In the genomic region with DNA sequence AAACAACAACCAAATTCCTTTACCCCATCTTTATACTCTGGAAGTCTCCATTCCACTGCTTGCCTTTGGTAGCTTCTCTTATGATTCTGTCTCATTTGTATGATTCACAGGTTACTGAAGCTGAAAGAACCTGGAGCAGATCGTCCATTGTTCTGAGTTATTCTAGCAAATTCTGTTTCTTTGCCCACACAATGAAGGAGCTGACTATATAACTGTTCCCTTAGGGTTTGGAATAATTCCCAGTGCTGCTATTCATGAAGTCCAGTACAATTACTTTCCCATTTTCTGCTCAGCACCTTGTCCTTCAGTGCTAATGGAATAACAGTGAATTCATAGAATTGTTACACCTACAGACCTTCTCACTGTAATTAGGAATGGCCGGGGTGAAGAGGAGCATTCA, we compare ENCODE assay signal across 17 cellular contexts.
"Had no signal": no experiment of that assay in that cellular context is flagged by ENCODE, and none has a peak within 500 bp of the region (broad histone marks: within the 10 kb centered on the region; RNA-seq: fewer than 3 reads in every experiment).

No MANE protein-coding gene starts in this region.

- H3K9me3 ChIP-seq: prostate gland, testis, upper lobe of right lung had no signal

- H3K36me3 ChIP-seq: prostate gland, upper lobe of right lung had no signal

- ATAC-seq: activated CD8-positive, alpha-beta memory T cell treated with anti-CD3 and anti-CD28 coated beads, Interleukin-2, amount 10 ng/mL, durations not matched to agents 7 days and 5 days; left lobe of liver; stimulated activated naive CD8-positive, alpha-beta T cell treated with anti-CD3 and anti-CD28 coated beads, Interleukin-15, Interleukin-2, amounts not matched to agents 100 U/mL and 50 U/mL, for 24 hours; upper lobe of right lung had no signal

- DNase-seq: activated CD4-positive, alpha-beta T cell treated with anti-CD3 and anti-CD28 coated beads, Interleukin-2, amount 50 U/mL, for 4 hours; activated CD8-positive, alpha-beta memory T cell treated with anti-CD3 and anti-CD28 coated beads, Interleukin-2, amount 10 ng/mL, durations not matched to agents 7 days and 5 days; activated effector memory CD4-positive, alpha-beta T cell treated with anti-CD3 and anti-CD28 coated beads, Interleukin-2, amount 50 U/mL, for 16 hours; activated T-cell treated with anti-CD3 and anti-CD28 coated beads, Interleukin-2, amount 50 U/mL, for 24 hours; effector CD8-positive, alpha-beta T cell; glutamatergic neuron; occipital lobe; stimulated activated CD4-positive, alpha-beta T cell treated with anti-CD3 and anti-CD28 coated beads, Interleukin-12 subunit alpha, Interleukin-12 subunit beta, amount 100 ng/mL, for 4 hours; stimulated activated CD4-positive, alpha-beta T cell treated with anti-CD3 and anti-CD28 coated beads, Interleukin-2, amount 100 ng/mL, for 48 hours; stimulated activated CD8-positive, alpha-beta memory T cell treated with anti-CD3 and anti-CD28 coated beads, Interleukin-4, amount 100 ng/mL, for 48 hours; stimulated activated naive CD8-positive, alpha-beta T cell treated with anti-CD3 and anti-CD28 coated beads, Interleukin-15, Interleukin-2, amounts not matched to agents 100 U/mL and 50 U/mL, for 24 hours; T-helper 2 cell; testis; upper lobe of right lung had no signal

- H3K27me3 ChIP-seq: testis, upper lobe of right lung had no signal

- H3K27ac ChIP-seq: coronary artery, prostate gland, testis, upper lobe of right lung had no signal

- H3K4me1 ChIP-seq: prostate gland, testis, upper lobe of right lung had no signal

- H3K4me3 ChIP-seq: coronary artery, prostate gland, testis, upper lobe of right lung had no signal
